Comparison of ENCODE assay signal across 8 cellular contexts in the genomic region with DNA sequence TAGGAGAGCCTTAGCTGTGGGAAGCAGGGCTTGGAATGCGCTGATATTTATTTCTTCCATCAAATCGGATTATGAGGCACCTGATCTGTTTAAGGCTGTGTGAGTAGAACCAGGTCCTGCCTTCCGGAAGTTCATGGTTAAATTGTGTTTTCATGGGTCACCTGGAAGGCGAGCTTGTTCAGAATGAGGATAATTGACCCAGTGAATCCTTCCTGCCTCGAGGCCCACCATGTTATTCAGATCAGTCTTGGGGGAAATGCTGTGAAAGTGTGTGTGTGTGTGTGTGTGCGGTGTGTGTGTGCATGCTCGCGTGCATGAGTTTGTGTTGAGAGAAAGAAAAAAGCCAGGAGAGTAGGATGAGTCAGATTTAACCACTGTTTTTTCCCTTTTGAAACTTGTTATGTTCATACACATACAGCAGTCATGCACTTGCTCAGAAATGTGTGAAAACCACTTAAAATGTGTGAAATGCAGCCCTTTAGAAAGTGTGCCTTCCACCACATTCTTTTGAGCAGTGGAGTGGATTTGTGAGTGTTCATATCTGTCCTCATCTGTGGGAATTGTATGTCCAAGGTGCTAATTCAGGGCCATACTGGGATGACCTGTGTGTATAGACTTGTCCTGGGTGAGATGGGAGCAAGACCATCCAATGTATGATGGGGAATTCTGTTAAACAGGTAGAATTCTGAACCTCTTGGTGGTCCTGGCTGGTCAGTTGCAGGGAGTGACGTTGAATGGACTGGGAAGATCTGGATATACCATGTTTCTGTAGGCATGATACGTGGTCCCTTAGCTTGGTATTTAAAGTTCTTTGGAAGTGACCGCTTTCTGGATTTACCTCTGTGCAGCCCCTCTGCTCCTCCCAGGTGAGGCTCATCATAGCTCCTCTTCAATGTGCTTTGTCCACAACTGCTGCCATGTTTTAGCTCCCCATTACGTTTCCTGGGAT. TPM values are rescaled to one million over a fixed set of nuclear protein-coding genes. Genes with fewer than 3 reads are reported as not detected.
DNase-seq lines count a peak whose midpoint lies in the region; ATAC-seq and TF ChIP-seq lines count a peak whose summit lies in the region.

No MANE protein-coding gene starts in this region.

- H3K36me3 ChIP-seq in colonic mucosa: no peaks in the 10 kb centered on the region

- no peaks in the 10 kb centered on the region for H3K27me3 Mint-ChIP-seq in activated T-cell treated with anti-CD3 and anti-CD28 coated beads, Interleukin-2, amount 50 U/mL, for 72 hours (ENCODE audit: low read depth)
- H3K27me3 Mint-ChIP-seq in natural killer cell (ENCODE audit: low read depth in 2 of 2): peaks cover 0 to 8% of the 10 kb centered on the region in 2 donors

- H3K4me3 Mint-ChIP-seq in activated T-cell treated with anti-CD3 and anti-CD28 coated beads, Interleukin-2, amount 50 U/mL, for 72 hours: no peak overlapping the region
- H3K4me3 Mint-ChIP-seq in natural killer cell: no peak overlapping the region

- H3K9me3 ChIP-seq in colonic mucosa: no peaks in the 10 kb centered on the region

- peak overlapping the region in 1 of 2 donors; percentile 9 for H3K9ac ChIP-seq in colonic mucosa (ENCODE audit: low read depth in 2 of 2, low read length in 2 of 2)

- H3K4me1 ChIP-seq in colonic mucosa: peaks cover 22% of the 10 kb centered on the region

- no peak overlapping the region for H3K27ac Mint-ChIP-seq in activated T-cell treated with anti-CD3 and anti-CD28 coated beads, Interleukin-2, amount 50 U/mL, for 72 hours
- no peak overlapping the region for H3K27ac Mint-ChIP-seq in natural killer cell

- no peaks in the 10 kb centered on the region for H3K27me3 ChIP-seq in colonic mucosa

- peak; percentile 70 to 73 for DNase-seq in activated T-cell treated with anti-CD3 and anti-CD28 coated beads, Interleukin-2, amount 50 U/mL, for 72 hours
- DNase-seq in natural killer cell: peak; percentile 44
- DNase-seq in colonic mucosa: no peak
- DNase-seq in D341Med (ENCODE audit: low spot score): no peak
- DNase-seq in left ventricle myocardium superior: no peak

- H3K27ac ChIP-seq in colonic mucosa: no peak overlapping the region

- no peaks in the 10 kb centered on the region for H3K4me1 Mint-ChIP-seq in activated T-cell treated with anti-CD3 and anti-CD28 coated beads, Interleukin-2, amount 50 U/mL, for 72 hours (ENCODE audit: low read depth)
- peaks cover 24 to 42% of the 10 kb centered on the region in 2 donors for H3K4me1 Mint-ChIP-seq in natural killer cell

- peaks cover 3 to 5% of the 10 kb centered on the region in 2 donors for H3K36me3 Mint-ChIP-seq in activated T-cell treated with anti-CD3 and anti-CD28 coated beads, Interleukin-2, amount 50 U/mL, for 72 hours (ENCODE audit: insufficient read depth in 2 of 2)
- H3K36me3 Mint-ChIP-seq in natural killer cell: no peaks in the 10 kb centered on the region

- no peaks in the 10 kb centered on the region for H3K9me3 Mint-ChIP-seq in activated T-cell treated with anti-CD3 and anti-CD28 coated beads, Interleukin-2, amount 50 U/mL, for 72 hours
- H3K9me3 Mint-ChIP-seq in natural killer cell: no peaks in the 10 kb centered on the region

- no peak overlapping the region for H3K4me3 ChIP-seq in colonic mucosa

- no peak for TF ChIP-seq CTCF in natural killer cell (IDR thresholded peaks at IDR 0.05)
- TF ChIP-seq CTCF in colonic mucosa (IDR thresholded peaks at IDR 0.05): no peak

- ATAC-seq in GM19035 (IDR thresholded peaks at IDR 0.05; ENCODE audit: unreplicated experiment): peak; percentile 57
- peak; percentile 30 for ATAC-seq in HG03469 (IDR thresholded peaks at IDR 0.05; ENCODE audit: unreplicated experiment)
- peak; percentile 56 to 60 for ATAC-seq in activated T-cell treated with anti-CD3 and anti-CD28 coated beads, Interleukin-2, amount 50 U/mL, for 72 hours (replicated peaks in 1 of 2)
- ATAC-seq in natural killer cell: peak; percentile 67 to 88 (median 87)
- no peak for ATAC-seq in HG03520 (IDR thresholded peaks at IDR 0.05; ENCODE audit: unreplicated experiment)
- no peak for ATAC-seq in left ventricle myocardium superior

- intact Hi-C loops in natural killer cell (cut with micrococcal nuclease): loop anchor here (1.0 to 2.0 kb wide), 6 partner anchors 9 to 33 kb away; no protein-coding TSS in a partner anchor
- intact Hi-C loops in colonic mucosa (cut with DNase I): no loop called here
- intact Hi-C loops in left ventricle myocardium superior (cut with micrococcal nuclease): no loop called here

RNA-seq across cellular contexts. Expression of a gene that starts 36.9 kb away (rescaled TPM):
- total RNA-seq in activated T-cell treated with anti-CD3 and anti-CD28 coated beads, Interleukin-2, amount 50 U/mL, for 72 hours: 10 to 100 TPM; 47.4 to 68.9 TPM
- 10 to 100 TPM; 47.1 to 72.6 (median 63.0) TPM for total RNA-seq in natural killer cell
- 10 to 100 TPM; 38.6 to 62.1 TPM for total RNA-seq in colonic mucosa
- total RNA-seq in left ventricle myocardium superior: 16.7 TPM

Comparison
In these comparisons a context has a peak if more than half of its experiments do, and no peak if none do; other contexts are left out.
1. ATAC-seq: peak in GM19035 (single experiment), HG03469 (single experiment), activated T-cell treated with anti-CD3 and anti-CD28 coated beads, Interleukin-2, amount 50 U/mL, for 72 hours (2 of 2) and natural killer cell (3 of 3); none in HG03520 (single experiment) and left ventricle myocardium superior (single experiment).
2. DNase-seq: peak in activated T-cell treated with anti-CD3 and anti-CD28 coated beads, Interleukin-2, amount 50 U/mL, for 72 hours (2 of 2) and natural killer cell (single experiment); none in colonic mucosa (single experiment), D341Med (single experiment) and left ventricle myocardium superior (single experiment).